Comparison of ENCODE assay signal across 21 cellular contexts in the genomic region with DNA sequence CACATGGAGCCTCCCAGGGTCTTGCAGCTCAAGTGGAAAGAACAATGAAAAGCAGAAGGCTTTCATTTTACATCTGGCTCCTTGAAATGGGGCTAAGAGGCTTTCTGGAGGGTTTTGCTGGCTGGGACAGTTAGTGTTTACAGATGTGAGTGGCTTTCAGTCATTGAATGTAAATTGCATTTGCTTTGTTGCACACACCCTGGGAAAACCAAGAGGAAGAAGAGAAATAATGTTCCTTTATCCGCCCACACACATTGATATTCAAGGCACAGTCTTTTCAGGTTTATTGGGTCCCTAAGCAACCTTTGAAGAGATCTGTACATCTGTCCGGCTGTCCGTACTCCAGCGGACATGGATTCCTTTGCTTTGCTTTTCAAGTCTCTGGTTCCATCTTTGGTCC.
"Had no signal": no experiment of that assay in that cellular context is flagged by ENCODE, and none has a peak within 500 bp of the region (broad histone marks: within the 10 kb centered on the region; RNA-seq: fewer than 3 reads in every experiment).

No MANE protein-coding gene starts in this region.

- H3K4me3 Mint-ChIP-seq: memory B cell, mesothelial cell of epicardium, natural killer cell had no signal

- H3K4me1 ChIP-seq: gastrocnemius medialis, lower lobe of right lung, psoas muscle had no signal

- H3K9me3 ChIP-seq: gastrocnemius medialis, left ventricle myocardium inferior, lower lobe of right lung, neutrophil, psoas muscle, spleen, stomach had no signal

- H3K27ac ChIP-seq: coronary artery, gastrocnemius medialis, heart right ventricle, left ventricle myocardium inferior, lower lobe of right lung, neutrophil, psoas muscle, spleen, stomach had no signal

- H3K36me3 ChIP-seq: gastrocnemius medialis, heart right ventricle, left ventricle myocardium inferior, lower lobe of right lung, neutrophil, spleen, stomach had no signal

- H3K27ac Mint-ChIP-seq: memory B cell, mesothelial cell of epicardium, natural killer cell had no signal

- H3K4me1 Mint-ChIP-seq: memory B cell, mesothelial cell of epicardium, natural killer cell had no signal

- DNase-seq: effector CD8-positive, alpha-beta T cell; gastrocnemius medialis; heart right ventricle; kidney; left cardiac atrium; left ventricle myocardium inferior; lower lobe of right lung; natural killer cell; psoas muscle; retina; spleen; stimulated activated CD4-positive, alpha-beta T cell treated with anti-CD3 and anti-CD28 coated beads, Interleukin-2, amount 100 ng/mL, for 24 hours; stimulated activated naive CD4-positive, alpha-beta T cell; stomach; trophoblast cell had no signal

- ATAC-seq: esophagus mucosa, gastrocnemius medialis, heart right ventricle, left cardiac atrium, lower lobe of right lung, natural killer cell, psoas muscle, sciatic nerve had no signal

- H3K4me3 ChIP-seq: coronary artery, gastrocnemius medialis, heart right ventricle, left ventricle myocardium inferior, lower lobe of right lung, psoas muscle, spleen, stomach had no signal

- FAIRE-seq: kidney had no signal

- H3K36me3 Mint-ChIP-seq: memory B cell, mesothelial cell of epicardium, natural killer cell had no signal

- H3K9me3 Mint-ChIP-seq: mesothelial cell of epicardium, natural killer cell had no signal

- H3K27me3 ChIP-seq: gastrocnemius medialis, heart right ventricle, neutrophil, spleen, stomach had no signal
